ENCODE assay signal across 29 cellular contexts in genomic region chr13:95391785-95392184, GRCh38.
"Had no signal": no experiment of that assay in that cellular context is flagged by ENCODE, and none has a peak within 500 bp of the region (broad histone marks: within the 10 kb centered on the region; RNA-seq: fewer than 3 reads in every experiment).

No MANE protein-coding gene starts in this region.

- H3K27me3 ChIP-seq: body of pancreas, brain microvascular endothelial cell had no signal

- H3K36me3 ChIP-seq: brain microvascular endothelial cell, breast epithelium had no signal

- H3K9me3 ChIP-seq: body of pancreas, breast epithelium had no signal

- H3K4me3 ChIP-seq: body of pancreas, breast epithelium had no signal

- H3K4me1 ChIP-seq: body of pancreas, breast epithelium had no signal

- DNase-seq: activated B cell treated with CpG ODN at 0.5 μM for 24 hours; activated CD4-positive, alpha-beta memory T cell treated with anti-CD3 and anti-CD28 coated beads for 36 hours; activated CD4-positive, alpha-beta T cell treated with anti-CD3 and anti-CD28 coated beads for 4 hours; activated CD4-positive, alpha-beta T cell treated with anti-CD3 and anti-CD28 coated beads, Interleukin-2, amount 10 ng/mL, durations not matched to agents 24 days and 14 days; activated CD4-positive, alpha-beta T cell treated with anti-CD3 and anti-CD28 coated beads, Interleukin-2, amount 50 U/mL, for 1 hour; activated CD4-positive, alpha-beta T cell treated with anti-CD3 and anti-CD28 coated beads, Interleukin-2, amount 50 U/mL, for 4 hours; activated CD4-positive, CD25-positive, alpha-beta regulatory T cell treated with anti-CD3 and anti-CD28 coated beads, Interleukin-2, amount 50 U/mL, for 72 hours; activated CD8-positive, alpha-beta memory T cell treated with anti-CD3 and anti-CD28 coated beads, Interleukin-2, amount 50 U/mL, for 4 hours; activated CD8-positive, alpha-beta T cell treated with anti-CD3 and anti-CD28 coated beads for 36 hours; activated effector memory CD4-positive, alpha-beta T cell treated with anti-CD3 and anti-CD28 coated beads, Interleukin-2, amount 50 U/mL, for 16 hours; activated gamma-delta T cell treated with Interleukin-2 at 50 U/mL for 16 hours; activated naive CD4-positive, alpha-beta T cell treated with anti-CD3 and anti-CD28 coated beads, Interleukin-2, amount 10 ng/mL, durations not matched to agents 7 days and 5 days; activated naive CD4-positive, alpha-beta T cell treated with Interleukin-2 at 50 U/mL for 16 hours; activated naive CD8-positive, alpha-beta T cell treated with anti-CD3 and anti-CD28 coated beads, Interleukin-2, amount 10 ng/mL, durations not matched to agents 7 days and 5 days; activated naive CD8-positive, alpha-beta T cell treated with anti-CD3 and anti-CD28 coated beads, Interleukin-2, amount 50 U/mL, for 24 hours; activated T-cell treated with anti-CD3 and anti-CD28 coated beads for 4 hours; activated T-cell treated with anti-CD3 and anti-CD28 coated beads, Interleukin-2, amount 50 U/mL, for 1 hour; activated T-cell treated with anti-CD3 and anti-CD28 coated beads, Interleukin-2, amount 50 U/mL, for 4 hours; activated T-cell treated with anti-CD3 and anti-CD28 coated beads, Interleukin-2, amount 50 U/mL, for 72 hours; amygdala; anterior cingulate cortex; body of pancreas; brain microvascular endothelial cell; central memory CD4-positive, alpha-beta T cell; T-helper 2 cell; T-helper 9 cell had no signal

- H3K27ac ChIP-seq: body of pancreas, brain microvascular endothelial cell, breast epithelium, VCaP had no signal

- ATAC-seq: activated CD8-positive, alpha-beta T cell treated with anti-CD3 and anti-CD28 coated beads for 36 hours; activated naive CD8-positive, alpha-beta T cell treated with anti-CD3 and anti-CD28 coated beads, Interleukin-2, amount 50 U/mL, for 24 hours; activated T-cell treated with anti-CD3 and anti-CD28 coated beads, Interleukin-2, amount 50 U/mL, for 4 hours; activated T-cell treated with anti-CD3 and anti-CD28 coated beads, Interleukin-2, amount 50 U/mL, for 72 hours; activated T-helper 17 cell treated with anti-CD3 and anti-CD28 coated beads, Interleukin-2, amount 50 U/mL, for 72 hours; body of pancreas had no signal
